In genomic region chr2:54560146-54560881, GRCh38 we compare ENCODE assay signal across 8 cellular contexts.
DNase-seq lines count a peak whose midpoint lies in the region; ATAC-seq, FAIRE-seq and TF ChIP-seq lines count a peak whose summit lies in the region.

No MANE protein-coding gene starts in this region.

- H3K9ac ChIP-seq in iPS-15b (ENCODE audit: low read depth, low read length) = peak overlapping the region; percentile 51

- POLR2A ChIA-PET in AG04450 (lab: Yijun Ruan, JAX) = interaction anchor here (0.7 to 2.5 kb wide), 9 partner anchors 12 to 537 kb away, joined by 3 to 8 read pairs (median 5); no protein-coding TSS in a partner anchor

- WGBS in small intestine, 3 donors = 0 to 3% (median 1%) methylated on average over 19 of the region's 19 CpGs

- H3K4me3 ChIP-seq in AG04450 (ENCODE audit: low read depth, low read length) = peak overlapping the region; percentile 63
- H3K4me3 ChIP-seq in iPS-15b (ENCODE audit: low read depth, low read length) = peak overlapping the region; percentile 93
- peak overlapping the region; percentile 88 to 98 for H3K4me3 ChIP-seq in small intestine (ENCODE audit: low read depth in 1 of 2, low read length in 2 of 2)

- CTCF ChIA-PET in AG04450 (lab: Charles Lee) = interaction anchor here (1.3 to 2.6 kb wide), 3 partner anchors 11 to 383 kb away, joined by 3 to 7 read pairs (median 3); no protein-coding TSS in a partner anchor

- FAIRE-seq in small intestine (lab: Jason Lieb, UNC) = no peak

- no peak for TF ChIP-seq CTCF in AG04450 (IDR thresholded peaks at IDR 0.05; ENCODE audit: low read depth, low read length)

- peaks cover 19% of the 10 kb centered on the region for H3K4me1 ChIP-seq in iPS-15b (ENCODE audit: control insufficient read depth, insufficient read depth, low read length)
- H3K4me1 ChIP-seq in small intestine (ENCODE audit: control insufficient read depth in 2 of 2, insufficient read depth in 1 of 2, low read depth in 1 of 2, low read length in 1 of 2) = peaks cover 11 to 18% of the 10 kb centered on the region in 2 donors

- no peaks in the 10 kb centered on the region for H3K36me3 ChIP-seq in iPS-15b (ENCODE audit: control insufficient read depth, insufficient read depth, low read length)
- H3K36me3 ChIP-seq in small intestine (ENCODE audit: control insufficient read depth in 2 of 2, insufficient read depth in 2 of 2, low read length in 2 of 2) = no peaks in the 10 kb centered on the region

- no peak for DNase-seq in AG04450 (ENCODE audit: low read depth, low spot score)
- peak; percentile 90 to 94 for DNase-seq in NOMO-1 (lab: John Stamatoyannopoulos, UW; ENCODE audit: unreplicated experiment in 2 of 2)
- peak; percentile 60 for DNase-seq in small intestine
- no peak for DNase-seq in stimulated activated CD4-positive, alpha-beta T cell treated with anti-CD3 and anti-CD28 coated beads, Interleukin-2, amount 100 ng/mL, for 48 hours

- H3K27me3 ChIP-seq in AG04450 (ENCODE audit: control insufficient read depth, insufficient read depth, low read length) (no peaks in the 10 kb centered on the region), iPS-15b (ENCODE audit: control insufficient read depth, insufficient read depth, low read length) (no peaks in the 10 kb centered on the region), small intestine (ENCODE audit: control insufficient read depth in 2 of 2, insufficient read depth in 2 of 2, low read length in 2 of 2) (no peaks in the 10 kb centered on the region)

- H3K27ac ChIP-seq in AG04450 (ENCODE audit: low read depth, low read length) (peak overlapping the region; percentile 93), angular gyrus (ENCODE audit: low read depth, low read length) (peak overlapping the region; percentile 53), small intestine (ENCODE audit: low read depth in 1 of 2, low read length in 1 of 2) (peak overlapping the region; percentile 90 to 96)

- ATAC-seq in GM18505 (IDR thresholded peaks at IDR 0.05; ENCODE audit: unreplicated experiment) (peak; percentile 33), HG02840 (IDR thresholded peaks at IDR 0.05; ENCODE audit: low FRiP score, unreplicated experiment) (peak; percentile 40)

- peak; percentile 76 for TF ChIP-seq POLR2A in GM18505 (IDR thresholded peaks at IDR 0.05; ENCODE audit: borderline replicate concordance, extremely low read depth, insufficient read depth, insufficient read length)

- no peaks in the 10 kb centered on the region for H3K9me3 ChIP-seq in AG04450 (ENCODE audit: control insufficient read depth, insufficient read depth, low read length)
- H3K9me3 ChIP-seq in iPS-15b (ENCODE audit: control insufficient read depth, insufficient read depth, low read length) = no peaks in the 10 kb centered on the region
- no peaks in the 10 kb centered on the region for H3K9me3 ChIP-seq in small intestine (ENCODE audit: control insufficient read depth, low read depth)

Comparison
In these comparisons a context has a peak if more than half of its experiments do, and no peak if none do; other contexts are left out.
1. DNase-seq: peak in NOMO-1 (2 of 2) and small intestine (single experiment); none in AG04450 (single experiment) and stimulated activated CD4-positive, alpha-beta T cell treated with anti-CD3 and anti-CD28 coated beads, Interleukin-2, amount 100 ng/mL, for 48 hours (0 of 2).
2. Peak in every context shown above with its lines, with median percentiles within 50 percentile points of each other: H3K27ac ChIP-seq and H3K4me3 ChIP-seq.